Comparison of ENCODE assay signal across 28 cellular contexts in genomic region chr21:44414291-44415072, GRCh38. TPM values are rescaled to one million over a fixed set of nuclear protein-coding genes. Genes with fewer than 3 reads are reported as not detected.
A peak's percentile ranks its signal among the peaks of the same experiment; 100 is the strongest.
DNase-seq lines count a peak whose midpoint lies in the region; ATAC-seq, FAIRE-seq and TF ChIP-seq lines count a peak whose summit lies in the region.
"Had no signal": no experiment of that assay in that cellular context is flagged by ENCODE, and none has a peak within 500 bp of the region (broad histone marks: within the 10 kb centered on the region; RNA-seq: fewer than 3 reads in every experiment).

No MANE protein-coding gene starts in this region.

- peak; percentile 5 to 42 (median 34) for DNase-seq in right lobe of liver
- DNase-seq in HepG2 (ENCODE audit: low spot score), result no peak
- DNase-seq in chondrocyte (ENCODE audit: low spot score), result peak; percentile 87
- peak; percentile 3 for DNase-seq in progenitor cell of endocrine pancreas (ENCODE audit: low spot score, unreplicated experiment)
- no peak for DNase-seq in GM13976 (ENCODE audit: low spot score)
- no peak for DNase-seq in CD1c-positive myeloid dendritic cell (ENCODE audit: extremely low spot score)
- DNase-seq in MCF 10A (ENCODE audit: unreplicated experiment), result no peak
- DNase-seq: activated B cell treated with CpG ODN at 0.5 μM for 24 hours; activated CD4-positive, alpha-beta T cell treated with anti-CD3 and anti-CD28 coated beads, Interleukin-2, amount 50 U/mL, for 48 hours; activated naive CD4-positive, alpha-beta T cell treated with anti-CD3 and anti-CD28 coated beads, Interleukin-2, amount 50 U/mL, for 16 hours; CD4-positive, alpha-beta memory T cell; central memory CD4-positive, alpha-beta T cell; GF-D8; HFFc6; left cardiac atrium; mesenchymal stem cell; NCI-H1092 treated with DMSO at 0.1 percent for 48 hours; NCI-H2081; NCI-H345; PC-3; SHP77; stimulated activated CD4-positive, alpha-beta T cell treated with anti-CD3 and anti-CD28 coated beads, Interleukin-2, amount 100 ng/mL, for 48 hours; SW 1271 had no signal

- no peak for FAIRE-seq in HepG2 (lab: Jason Lieb, UNC)
- FAIRE-seq: GM18507 had no signal

- BruUV-seq in HepG2 (replicated peaks; lab: Mats Ljungman, UMichigan) (no TSS peak), MCF 10A (replicated peaks; lab: Mats Ljungman, UMichigan) (no TSS peak)

- H3K36me3 ChIP-seq in right lobe of liver (no peaks in the 10 kb centered on the region), HepG2 (replicated peaks in 1 of 2; ENCODE audit: control insufficient read depth in 1 of 2, insufficient read depth in 2 of 2, low read length in 2 of 2) (no peaks in the 10 kb centered on the region)
- H3K36me3 ChIP-seq: ascending aorta had no signal

- H3K9me3 Mint-ChIP-seq in chondrocyte (ENCODE audit: low read depth) (peaks cover 10% of the 10 kb centered on the region), progenitor cell of endocrine pancreas (ENCODE audit: low read depth) (peaks cover 5% of the 10 kb centered on the region), MCF 10A (ENCODE audit: unreplicated experiment) (peaks cover 5% of the 10 kb centered on the region)
- H3K9me3 Mint-ChIP-seq: activated B cell treated with CpG ODN at 0.5 μM for 24 hours; stimulated activated effector memory CD8-positive, alpha-beta T cell treated with anti-CD3 and anti-CD28 coated beads, Interleukin-12 subunit alpha, Interleukin-12 subunit beta, amount 100 ng/mL, for 72 hours had no signal

- H3K27me3 Mint-ChIP-seq in chondrocyte (ENCODE audit: low read depth), result peaks cover 24% of the 10 kb centered on the region
- peaks cover 14% of the 10 kb centered on the region for H3K27me3 Mint-ChIP-seq in progenitor cell of endocrine pancreas
- H3K27me3 Mint-ChIP-seq in MCF 10A (ENCODE audit: insufficient read depth, unreplicated experiment), result no peaks in the 10 kb centered on the region
- H3K27me3 Mint-ChIP-seq: activated B cell treated with CpG ODN at 0.5 μM for 24 hours had no signal

- no peak for TF ChIP-seq RAD21 in HepG2 (CRISPR knock-in tag; IDR thresholded peaks at IDR 0.05)

- no peaks in the 10 kb centered on the region for H3K79me2 ChIP-seq in HepG2 (ENCODE audit: insufficient read depth, low read length)

- WGBS in right lobe of liver (ENCODE audit: insufficient coverage, low coverage, low lambda C conversion rate, missing lambda C conversion rate), result 80% methylated on average over 13 of the region's 30 CpGs
- 47% methylated on average over 13 of the region's 30 CpGs for WGBS in HepG2 (ENCODE audit: low lambda C conversion rate)

- TF ChIP-seq EP300 in HepG2 (IDR thresholded peaks at IDR 0.05; ENCODE audit: low read depth in 2 of 2, low read length in 2 of 2) (no peak), HepG2 (CRISPR knock-in tag; IDR thresholded peaks at IDR 0.05; ENCODE audit: borderline replicate concordance) (no peak)

- H3K4me3 ChIP-seq in right lobe of liver (no peak overlapping the region), HepG2 (replicated peaks in 1 of 3; ENCODE audit: insufficient read depth in 1 of 3, low read depth in 2 of 3, low read length in 3 of 3) (no peak overlapping the region)
- H3K4me3 ChIP-seq: ascending aorta had no signal

- no peak overlapping the region for H2AFZ ChIP-seq in HepG2 (ENCODE audit: low read length)

- H3K9me3 ChIP-seq in right lobe of liver (no peaks in the 10 kb centered on the region), HepG2 (ENCODE audit: low read length) (peaks cover 2% of the 10 kb centered on the region; the same call in 1 of the 2 replicates)
- H3K9me3 ChIP-seq: ascending aorta had no signal

- no peak overlapping the region for H3K4me2 ChIP-seq in HepG2 (ENCODE audit: low read depth, low read length)

- H3K36me3 Mint-ChIP-seq in chondrocyte (ENCODE audit: low read depth) (peaks cover 3% of the 10 kb centered on the region), progenitor cell of endocrine pancreas (ENCODE audit: insufficient read depth) (no peaks in the 10 kb centered on the region), MCF 10A (ENCODE audit: insufficient read depth, unreplicated experiment) (no peaks in the 10 kb centered on the region)
- H3K36me3 Mint-ChIP-seq: stimulated activated effector memory CD8-positive, alpha-beta T cell treated with anti-CD3 and anti-CD28 coated beads, Interleukin-12 subunit alpha, Interleukin-12 subunit beta, amount 100 ng/mL, for 72 hours had no signal

- TF ChIP-seq POLR2A in right lobe of liver (IDR thresholded peaks at IDR 0.05), result no peak
- no peak for TF ChIP-seq POLR2A in HepG2 (IDR thresholded peaks at IDR 0.05; ENCODE audit: insufficient read depth in 1 of 2, low read depth in 2 of 2, low read length in 2 of 2)

- no peaks in the 10 kb centered on the region for H3K4me1 Mint-ChIP-seq in chondrocyte (ENCODE audit: low read depth)
- no peaks in the 10 kb centered on the region for H3K4me1 Mint-ChIP-seq in progenitor cell of endocrine pancreas (ENCODE audit: low read depth)
- H3K4me1 Mint-ChIP-seq in MCF 10A (ENCODE audit: insufficient read depth, unreplicated experiment), result no peaks in the 10 kb centered on the region
- H3K4me1 Mint-ChIP-seq: activated B cell treated with CpG ODN at 0.5 μM for 24 hours; stimulated activated effector memory CD8-positive, alpha-beta T cell treated with anti-CD3 and anti-CD28 coated beads, Interleukin-12 subunit alpha, Interleukin-12 subunit beta, amount 100 ng/mL, for 72 hours had no signal

- in situ Hi-C loops in HepG2 (cut with HindIII; ENCODE audit: extremely low pct_ligation_motif_present, low pct_unique_long_range_greater_than_20kb), result no loop called here
- in situ Hi-C loops in GM13976 (cut with MboI; ENCODE audit: low sequenced_read_pairs, unreplicated experiment), result no loop called here

- intact Hi-C loops in right lobe of liver (cut with DNase I) (no loop called here), HepG2 (cut with micrococcal nuclease; ENCODE audit: unreplicated experiment) (no loop called here), MCF 10A (cut with micrococcal nuclease) (no loop called here)

- no peak overlapping the region for H3K9ac ChIP-seq in HepG2 (ENCODE audit: insufficient read depth, low read depth, low read length)

- ATAC-seq in right lobe of liver (no peak), HepG2 (no peak)
- ATAC-seq: left cardiac atrium; PC-3; stimulated activated effector memory CD8-positive, alpha-beta T cell treated with anti-CD3 and anti-CD28 coated beads, Interleukin-12 subunit alpha, Interleukin-12 subunit beta, amount 100 ng/mL, for 72 hours had no signal

- H3K27ac Mint-ChIP-seq in chondrocyte (ENCODE audit: unreplicated experiment) (no peak overlapping the region), progenitor cell of endocrine pancreas (no peak overlapping the region), MCF 10A (ENCODE audit: low read depth, unreplicated experiment) (no peak overlapping the region)
- H3K27ac Mint-ChIP-seq: activated B cell treated with CpG ODN at 0.5 μM for 24 hours; CD4-positive, alpha-beta memory T cell; HFFc6; stimulated activated effector memory CD8-positive, alpha-beta T cell treated with anti-CD3 and anti-CD28 coated beads, Interleukin-12 subunit alpha, Interleukin-12 subunit beta, amount 100 ng/mL, for 72 hours had no signal

- no peak for TF ChIP-seq CTCF in right lobe of liver (IDR thresholded peaks at IDR 0.05)
- TF ChIP-seq CTCF in HepG2 (CRISPR knock-in tag; IDR thresholded peaks at IDR 0.05), result no peak
- no peak for TF ChIP-seq CTCF in chondrocyte (IDR thresholded peaks at IDR 0.05)
- TF ChIP-seq CTCF in progenitor cell of endocrine pancreas (IDR thresholded peaks at IDR 0.05; ENCODE audit: unreplicated experiment), result no peak
- TF ChIP-seq CTCF in GM13976 (IDR thresholded peaks at IDR 0.05; ENCODE audit: borderline replicate concordance, control extremely low read depth, extremely low read depth, insufficient read depth, missing control alignments), result no peak
- TF ChIP-seq CTCF in MCF 10A (IDR thresholded peaks at IDR 0.05; ENCODE audit: unreplicated experiment), result no peak

- H3K27ac ChIP-seq in right lobe of liver, result no peak overlapping the region
- no peak overlapping the region for H3K27ac ChIP-seq in HepG2 (ENCODE audit: extremely low read length, insufficient read depth, low read length)
- H3K27ac ChIP-seq: ascending aorta, epithelial cell of prostate had no signal

- POLR2A ChIA-PET in HepG2 (lab: Yijun Ruan, JAX) (no interaction called here), MCF 10A (lab: Yijun Ruan, JAX) (no interaction called here)

- H3K4me1 ChIP-seq in right lobe of liver (no peaks in the 10 kb centered on the region), HepG2 (ENCODE audit: insufficient read depth, low read length) (no peaks in the 10 kb centered on the region)
- H3K4me1 ChIP-seq: ascending aorta had no signal

- no peaks in the 10 kb centered on the region for H3K27me3 ChIP-seq in right lobe of liver
- peaks cover 0 to 16% of the 10 kb centered on the region in 2 experiments; a peak in 2 of 5 replicates for H3K27me3 ChIP-seq in HepG2 (ENCODE audit: control insufficient read depth in 1 of 2, insufficient read depth in 2 of 2, low read length in 2 of 2)
- H3K27me3 ChIP-seq: ascending aorta had no signal

- CTCF ChIA-PET in HepG2 (lab: Yijun Ruan, JAX; ENCODE audit: low intra/inter-chr PET ratio, low total read pairs) (no interaction called here), MCF 10A (lab: Yijun Ruan, JAX) (no interaction called here)

- H4K20me1 ChIP-seq in HepG2 (ENCODE audit: insufficient read depth, low read length), result no peaks in the 10 kb centered on the region

- H3K4me3 Mint-ChIP-seq in chondrocyte (ENCODE audit: unreplicated experiment) (no peak overlapping the region), progenitor cell of endocrine pancreas (ENCODE audit: low read depth) (no peak overlapping the region), MCF 10A (ENCODE audit: unreplicated experiment) (no peak overlapping the region)
- H3K4me3 Mint-ChIP-seq: activated B cell treated with CpG ODN at 0.5 μM for 24 hours; CD4-positive, alpha-beta memory T cell; HFFc6; stimulated activated effector memory CD8-positive, alpha-beta T cell treated with anti-CD3 and anti-CD28 coated beads, Interleukin-12 subunit alpha, Interleukin-12 subunit beta, amount 100 ng/mL, for 72 hours had no signal

RNA-seq across cellular contexts. Expression of gene LRRC3, which starts 40.8 kb away (rescaled TPM):
- total RNA-seq in right lobe of liver (10 to 100 TPM in 5 of 6 experiments, 1 to 10 TPM in 1; 7.5 to 19.3 (median 13.9) TPM), HepG2 (2016; rRNA removed; fragmentation: Illumina TruSeq; extraction: Trizol) (3.9 and 4.8 TPM in 2 replicates), chondrocyte (3.3 to 8.0 TPM (median 7.4 TPM) in 3 replicates), progenitor cell of endocrine pancreas (5.1 and 5.7 TPM in 2 replicates), MCF 10A (2022) (not detected in 2 replicates)
- 0.97 and 1.1 TPM in 2 replicates for total RNA-seq in HepG2 (2016; cell fraction: cytosol; rRNA removed; fragmentation: Illumina TruSeq; extraction: Trizol; ENCODE audit: low read depth)
- 3.1 and 4.8 TPM in 2 replicates for total RNA-seq in HepG2 (2016; cell fraction: insoluble cytoplasmic fraction; rRNA removed; fragmentation: Illumina TruSeq; extraction: Trizol)
- 3.5 and 4.4 TPM in 2 replicates for total RNA-seq in HepG2 (2016; cell fraction: membrane; rRNA removed; fragmentation: Illumina TruSeq; extraction: Trizol)
- total RNA-seq in HepG2 (2016; cell fraction: nucleus; rRNA removed; fragmentation: Illumina TruSeq; extraction: Trizol), result 5.2 and 5.7 TPM in 2 replicates
- 16.5 and 24.3 TPM in 2 replicates for polyA plus RNA-seq in HepG2 (2011; rRNA removed)
- polyA plus RNA-seq in HepG2 (2011; cell fraction: cytosol; rRNA removed), result 17.5 and 19.8 TPM in 2 replicates
- polyA plus RNA-seq in HepG2 (2011; cell fraction: nucleus; rRNA removed), result 25.9 and 31.8 TPM in 2 replicates
- 24.1 and 27.1 TPM in 2 replicates for polyA plus RNA-seq in HepG2 (2012)
- polyA plus RNA-seq in HepG2 (2016; cell fraction: cytosol; fragmentation: Illumina TruSeq; extraction: Trizol; ENCODE audit: low read depth), result 0.99 and 1.3 TPM in 2 replicates
- 4.4 and 5.5 TPM in 2 replicates for polyA plus RNA-seq in HepG2 (2016; cell fraction: insoluble cytoplasmic fraction; fragmentation: Illumina TruSeq; extraction: Trizol; ENCODE audit: low read depth)
- polyA plus RNA-seq in HepG2 (2016; cell fraction: membrane; fragmentation: Illumina TruSeq; extraction: Trizol; ENCODE audit: low read depth), result 2.9 and 3.4 TPM in 2 replicates
- polyA plus RNA-seq in HepG2 (2016; cell fraction: nucleus; fragmentation: Illumina TruSeq; extraction: Trizol; ENCODE audit: insufficient read depth, low read depth), result 10.0 TPM in 2 replicates
- polyA minus RNA-seq in HepG2 (2011; rRNA and poly(A)+ RNA removed; ENCODE audit: low replicate concordance), result 3.8 and 34.5 TPM in 2 replicates
- polyA minus RNA-seq in HepG2 (2011; cell fraction: cytosol; rRNA and poly(A)+ RNA removed), result 16.0 and 20.9 TPM in 2 replicates
- 10.4 and 13.4 TPM in 2 replicates for polyA minus RNA-seq in HepG2 (2011; cell fraction: nucleus; rRNA and poly(A)+ RNA removed)
- total RNA-seq: HFFc6, myocyte had no signal

Comparison
In these comparisons a context has a peak if more than half of its experiments do, and no peak if none do; other contexts are left out.
1. DNase-seq: peak in right lobe of liver (3 of 3), chondrocyte (single experiment) and progenitor cell of endocrine pancreas (single experiment); none in HepG2 (single experiment), GM13976 (single experiment), CD1c-positive myeloid dendritic cell (single experiment) and MCF 10A (single experiment).